In the genomic region with DNA sequence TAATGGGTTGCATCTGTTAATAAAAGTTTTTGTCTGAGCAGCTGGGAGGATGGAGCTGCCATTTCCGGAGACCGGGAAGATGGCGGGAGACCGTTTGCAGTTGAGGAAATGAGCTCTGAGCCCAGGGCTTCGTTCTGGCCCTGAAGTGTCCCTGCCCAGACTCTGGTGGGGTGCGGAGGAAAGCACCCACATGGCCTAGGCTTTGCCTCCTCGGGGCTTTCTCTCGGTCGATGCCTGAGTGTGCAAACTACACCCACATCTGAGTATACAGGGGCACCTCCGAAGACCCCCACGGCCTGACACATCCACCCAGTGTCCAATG, we compare ENCODE assay signal across 8 cellular contexts. TPM values are rescaled to one million over a fixed set of nuclear protein-coding genes. Genes with fewer than 3 reads are reported as not detected.
DNase-seq lines count a peak whose midpoint lies in the region; ATAC-seq and TF ChIP-seq lines count a peak whose summit lies in the region.

No MANE protein-coding gene starts in this region.

- H3K27ac ChIP-seq in CD8-positive, alpha-beta T cell (ENCODE audit: low read depth, low read length), result peak overlapping the region; percentile 71
- peak overlapping the region; percentile 97 for H3K27ac ChIP-seq in SJCRH30

- H3K4me3 ChIP-seq in CD8-positive, alpha-beta T cell (ENCODE audit: low read depth, low read length), result peak overlapping the region; percentile 74
- peak overlapping the region; percentile 55 for H3K4me3 ChIP-seq in SJCRH30

- no peaks in the 10 kb centered on the region for H3K9me3 Mint-ChIP-seq in CD8-positive, alpha-beta T cell
- no peaks in the 10 kb centered on the region for H3K9me3 Mint-ChIP-seq in stimulated activated memory B cell treated with anti-CD40 and anti-IgM and Interleukin-4, amounts not matched to agents 10 μg/mL and 1 μg/mL and 100 μg/mL, for 72 hours

- no peaks in the 10 kb centered on the region for H3K36me3 ChIP-seq in CD8-positive, alpha-beta T cell (ENCODE audit: insufficient read depth, low read length)
- no peaks in the 10 kb centered on the region for H3K36me3 ChIP-seq in SJCRH30

- peaks cover 11% of the 10 kb centered on the region for H3K27me3 Mint-ChIP-seq in CD8-positive, alpha-beta T cell (ENCODE audit: low read depth)
- peaks cover 22% of the 10 kb centered on the region for H3K27me3 Mint-ChIP-seq in stimulated activated memory B cell treated with anti-CD40 and anti-IgM and Interleukin-4, amounts not matched to agents 10 μg/mL and 1 μg/mL and 100 μg/mL, for 72 hours

- no peaks in the 10 kb centered on the region for H3K36me3 Mint-ChIP-seq in CD8-positive, alpha-beta T cell
- H3K36me3 Mint-ChIP-seq in stimulated activated memory B cell treated with anti-CD40 and anti-IgM and Interleukin-4, amounts not matched to agents 10 μg/mL and 1 μg/mL and 100 μg/mL, for 72 hours, result no peaks in the 10 kb centered on the region

- peak overlapping the region; percentile 92 for H3K4me3 Mint-ChIP-seq in CD8-positive, alpha-beta T cell
- peak overlapping the region; percentile 88 for H3K4me3 Mint-ChIP-seq in stimulated activated memory B cell treated with anti-CD40 and anti-IgM and Interleukin-4, amounts not matched to agents 10 μg/mL and 1 μg/mL and 100 μg/mL, for 72 hours

- H3K4me1 Mint-ChIP-seq in CD8-positive, alpha-beta T cell (ENCODE audit: low read depth), result peaks cover 26% of the 10 kb centered on the region
- H3K4me1 Mint-ChIP-seq in stimulated activated memory B cell treated with anti-CD40 and anti-IgM and Interleukin-4, amounts not matched to agents 10 μg/mL and 1 μg/mL and 100 μg/mL, for 72 hours, result peaks cover 37% of the 10 kb centered on the region

- peaks cover 29% of the 10 kb centered on the region for H3K4me1 ChIP-seq in CD8-positive, alpha-beta T cell (ENCODE audit: insufficient read depth, low read length)
- peaks cover 20% of the 10 kb centered on the region; the same call in 1 of the 2 replicates for H3K4me1 ChIP-seq in SJCRH30

- no peaks in the 10 kb centered on the region for H3K9me3 ChIP-seq in CD8-positive, alpha-beta T cell (ENCODE audit: low read length)
- H3K9me3 ChIP-seq in SJCRH30 (replicated peaks), result no peaks in the 10 kb centered on the region

- DNase-seq in CD8-positive, alpha-beta T cell, result no peak
- DNase-seq in SJCRH30 (peak; percentile 71 to 79), Right ventricle myocardium superior (no peak), GDM1 (lab: John Stamatoyannopoulos, UW) (no peak), SHP77 treated with DMSO at 0.1 percent for 48 hours (lab: John Stamatoyannopoulos, UW) (no peak), DMS79 treated with DMSO at 0.1 percent for 48 hours (lab: John Stamatoyannopoulos, UW) (no peak)

- POLR2A ChIA-PET in CD8-positive, alpha-beta T cell (lab: Charles Lee), result interaction anchor here (1.0 to 2.5 kb wide), 4 partner anchors 26 to 73 kb away, joined by 3 to 24 read pairs (median 6); partner anchors contain the start of gene ZSWIM4

- ATAC-seq in CD8-positive, alpha-beta T cell, result peak; percentile 26
- ATAC-seq in GM21576 (IDR thresholded peaks at IDR 0.05; ENCODE audit: unreplicated experiment) (peak; percentile 18), Right ventricle myocardium superior (ENCODE audit: poor library complexity) (peak; percentile 3)
- peak; percentile 42 for ATAC-seq in stimulated activated memory B cell treated with anti-CD40 and anti-IgM and Interleukin-4, amounts not matched to agents 10 μg/mL and 1 μg/mL and 100 μg/mL, for 72 hours

- no peak for TF ChIP-seq CTCF in CD8-positive, alpha-beta T cell (IDR thresholded peaks at IDR 0.05)

- CTCF ChIA-PET in CD8-positive, alpha-beta T cell (lab: Charles Lee), result interaction anchor here (0.6 to 11.9 kb wide), 17 partner anchors 9 to 272 kb away, joined by 3 to 263 read pairs (median 6); partner anchors contain the start of genes MRI1 and ZSWIM4

- peak overlapping the region; percentile 96 for H3K27ac Mint-ChIP-seq in CD8-positive, alpha-beta T cell
- H3K27ac Mint-ChIP-seq in stimulated activated memory B cell treated with anti-CD40 and anti-IgM and Interleukin-4, amounts not matched to agents 10 μg/mL and 1 μg/mL and 100 μg/mL, for 72 hours, result peak overlapping the region; percentile 93

- intact Hi-C loops in CD8-positive, alpha-beta T cell (cut with DNase I, micrococcal nuclease), result loop anchor here (1.0 to 5.0 kb wide), 4 partner anchors 10 to 584 kb away; no protein-coding TSS in a partner anchor
- intact Hi-C loops in Right ventricle myocardium superior (cut with DNase I), result loop anchor here (5.0 to 10.0 kb wide), 2 partner anchors 79 to 267 kb away; no protein-coding TSS in a partner anchor

- H3K27me3 ChIP-seq in CD8-positive, alpha-beta T cell (ENCODE audit: insufficient read depth, low read length), result peaks cover 4% of the 10 kb centered on the region
- no peaks in the 10 kb centered on the region for H3K27me3 ChIP-seq in SJCRH30

RNA-seq across cellular contexts. Expression of gene NANOS3, which starts 15.6 kb away (rescaled TPM):
- total RNA-seq in CD8-positive, alpha-beta T cell, result not detected
- total RNA-seq in SJCRH30 (2014; rRNA removed; shearing (Covaris generic)), result 1.3 and 2.3 TPM in 2 replicates
- total RNA-seq in Right ventricle myocardium superior, result 1.8 TPM

RNA-seq across cellular contexts. Expression of gene BRME1, which starts 44.6 kb away (rescaled TPM):
- 1 to 10 TPM; 1.0 to 1.2 TPM for total RNA-seq in CD8-positive, alpha-beta T cell
- total RNA-seq in SJCRH30 (2014; rRNA removed; shearing (Covaris generic)), result 10.0 and 11.7 TPM in 2 replicates
- total RNA-seq in Right ventricle myocardium superior, result 0.81 TPM

RNA-seq across cellular contexts. Expression of gene CC2D1A, which starts 44.6 kb away (rescaled TPM):
- total RNA-seq in CD8-positive, alpha-beta T cell, result 10 to 100 TPM; 11.3 to 16.0 TPM
- total RNA-seq in SJCRH30 (2014; rRNA removed; shearing (Covaris generic)), result 10.8 and 15.3 TPM in 2 replicates
- total RNA-seq in Right ventricle myocardium superior, result 20.0 TPM

Comparison
In these comparisons a context has a peak if more than half of its experiments do, and no peak if none do; other contexts are left out.
1. DNase-seq: peak in SJCRH30 (2 of 2); none in CD8-positive, alpha-beta T cell (0 of 7), Right ventricle myocardium superior (single experiment), GDM1 (single experiment), SHP77 treated with DMSO at 0.1 percent for 48 hours (single experiment) and DMS79 treated with DMSO at 0.1 percent for 48 hours (single experiment).
2. Peak in every context shown above with its lines, with median percentiles within 50 percentile points of each other: ATAC-seq.